Comparison of ENCODE assay signal across 8 cellular contexts in the genomic region with DNA sequence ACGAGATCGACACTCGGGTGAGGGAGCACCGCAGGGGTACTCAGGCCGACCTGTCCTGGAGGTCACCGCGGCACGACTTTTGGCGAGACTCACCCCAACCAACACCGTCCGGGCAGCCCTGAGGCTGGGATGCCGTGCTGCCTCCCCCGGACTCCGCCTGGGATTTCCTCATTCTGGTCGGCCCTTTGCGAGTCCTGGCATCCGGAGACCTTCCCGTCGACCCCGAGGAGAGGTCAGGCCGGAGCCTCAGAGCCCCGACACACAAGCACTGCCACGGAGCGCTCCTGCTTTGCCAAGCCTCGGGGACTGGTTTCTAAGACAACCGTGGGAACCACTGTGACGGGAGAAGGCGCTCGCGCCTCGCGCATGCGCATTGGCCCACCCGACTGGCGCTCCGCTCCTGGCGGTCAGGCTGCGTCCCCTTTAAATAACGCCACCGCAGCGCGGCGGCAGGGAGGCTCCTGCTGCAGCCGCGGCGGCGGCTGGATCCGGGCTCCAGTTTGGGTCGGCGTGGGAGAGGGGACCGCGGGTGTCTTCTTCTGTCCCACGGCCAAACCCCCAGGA.
DNase-seq lines count a peak whose midpoint lies in the region; ATAC-seq lines count a peak whose summit lies in the region.
"Not testable (repeated sequence)": the region's sequence is repeated elsewhere in the genome, so short reads cannot be mapped to it uniquely, and the experiment has no call there.

No MANE protein-coding gene starts in this region.

- 1% methylated on average over 53 of the region's 53 CpGs for WGBS in aorta, 2 donors

- H3K36me3 ChIP-seq in aorta (ENCODE audit: control insufficient read depth in 1 of 2, insufficient read depth in 2 of 2, low read length in 1 of 2) = not testable (repeated sequence)

- H3K4me3 ChIP-seq in skeletal muscle cell (ENCODE audit: low read depth, low read length) = peak overlapping the region; percentile 47
- H3K4me3 ChIP-seq in aorta (ENCODE audit: low read length in 2 of 2) = not testable (repeated sequence)

- not testable (repeated sequence) for H3K9me3 ChIP-seq in aorta (ENCODE audit: control insufficient read depth, low read length)

- H3K36me3 Mint-ChIP-seq in immature natural killer cell = not testable (repeated sequence)

- ATAC-seq in GM18498 (IDR thresholded peaks at IDR 0.05; ENCODE audit: unreplicated experiment) (peak; percentile 47), aorta (ENCODE audit: low FRiP score) (peak; percentile 58)

- H3K27me3 Mint-ChIP-seq in immature natural killer cell (ENCODE audit: low read depth in 3 of 3) = peaks cover 38 to 62% (median 52%) of the 10 kb centered on the region in 3 donors

- H3K27ac ChIP-seq in caudate nucleus (ENCODE audit: low read depth, low read length); aorta (ENCODE audit: low read depth in 1 of 2, low read length in 2 of 2): not testable (repeated sequence)

- DNase-seq in HK-2 (ENCODE audit: unreplicated experiment) (peak; percentile 95), NCI-H526 treated with DMSO at 0.1 percent for 48 hours (lab: John Stamatoyannopoulos, UW) (peak; percentile 73), caudate nucleus (lab: John Stamatoyannopoulos, UW) (peak in 60 of 61 donors; percentile 19 to 95 (median 84)), immature natural killer cell (peak; percentile 87 to 89 (median 88)), skeletal muscle cell (ENCODE audit: low read depth) (peak; percentile 42), aorta (peak; percentile 93 to 98)
- DNase-seq in activated CD4-positive, alpha-beta T cell treated with anti-CD3 and anti-CD28 coated beads for 4 hours = peak; percentile 71 to 79

- peak overlapping the region; percentile 62 to 96 (median 82) for H3K27ac Mint-ChIP-seq in immature natural killer cell

- peaks cover 89 to 90% of the 10 kb centered on the region in 2 donors for H3K4me1 Mint-ChIP-seq in immature natural killer cell

- peak overlapping the region; percentile 85 to 98 (median 90) for H3K4me3 Mint-ChIP-seq in immature natural killer cell

- H3K4me1 ChIP-seq in aorta (ENCODE audit: control insufficient read depth in 1 of 2, insufficient read depth in 2 of 2, low read length in 2 of 2) = not testable (repeated sequence)

- H3K27me3 ChIP-seq in aorta (ENCODE audit: control insufficient read depth in 1 of 2, insufficient read depth in 2 of 2, low read length in 1 of 2) = not testable (repeated sequence)

- H3K9me3 Mint-ChIP-seq in immature natural killer cell = not testable (repeated sequence)

- intact Hi-C loops in aorta (cut with DNase I) = not testable (repeated sequence)

Comparison
In these comparisons a context has a peak if more than half of its experiments do, and no peak if none do; other contexts are left out.
1. DNase-seq: peak in every context shown above with its lines; median percentile 96 in aorta; 95 in HK-2; 88 in immature natural killer cell; 84 in caudate nucleus; 75 in activated CD4-positive, alpha-beta T cell treated with anti-CD3 and anti-CD28 coated beads for 4 hours; 73 in NCI-H526 treated with DMSO at 0.1 percent for 48 hours; 42 in skeletal muscle cell.